ENCODE assay signal across 9 cellular contexts in the genomic region with DNA sequence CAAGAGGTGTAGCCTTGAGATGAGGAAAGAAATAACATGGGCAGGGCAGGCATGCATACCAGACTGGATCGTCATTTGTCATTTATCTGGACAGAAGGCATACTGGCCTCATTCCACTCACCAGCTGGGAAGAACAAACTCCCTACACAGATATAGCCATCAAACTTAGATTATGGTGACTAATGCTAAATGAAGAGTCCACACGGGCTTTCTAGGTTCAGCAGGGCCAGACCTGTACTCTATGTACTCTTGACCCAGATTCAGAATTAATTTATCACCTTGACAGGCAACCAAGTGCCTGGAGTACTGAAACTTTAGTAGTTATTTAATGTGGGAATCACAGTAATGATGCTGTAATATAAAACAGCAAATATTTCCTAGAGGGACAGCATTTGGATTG. TPM values are rescaled to one million over a fixed set of nuclear protein-coding genes. Genes with fewer than 3 reads are reported as not detected.
DNase-seq lines count a peak whose midpoint lies in the region; ATAC-seq and TF ChIP-seq lines count a peak whose summit lies in the region.
"Had no signal": no experiment of that assay in that cellular context is flagged by ENCODE, and none has a peak within 500 bp of the region (broad histone marks: within the 10 kb centered on the region; RNA-seq: fewer than 3 reads in every experiment).

No MANE protein-coding gene starts in this region.

- H3K9me3 ChIP-seq in colonic mucosa, result no peaks in the 10 kb centered on the region

- no peak overlapping the region for H3K4me3 ChIP-seq in colonic mucosa

- no peak overlapping the region for H3K9ac ChIP-seq in colonic mucosa (ENCODE audit: low read depth in 2 of 2, low read length in 2 of 2)

- H3K4me1 Mint-ChIP-seq in effector memory CD8-positive, alpha-beta T cell (ENCODE audit: low read depth in 2 of 2), result no peaks in the 10 kb centered on the region
- H3K4me1 Mint-ChIP-seq: CD8-positive, alpha-beta memory T cell had no signal

- H3K27ac ChIP-seq in colonic mucosa, result no peak overlapping the region

- no peaks in the 10 kb centered on the region for H3K4me1 ChIP-seq in colonic mucosa

- no peaks in the 10 kb centered on the region for H3K36me3 Mint-ChIP-seq in effector memory CD8-positive, alpha-beta T cell (ENCODE audit: insufficient read depth)
- H3K36me3 Mint-ChIP-seq: CD8-positive, alpha-beta memory T cell had no signal

- no peaks in the 10 kb centered on the region for H3K36me3 ChIP-seq in colonic mucosa

- H3K9me3 Mint-ChIP-seq in effector memory CD8-positive, alpha-beta T cell, result no peaks in the 10 kb centered on the region

- in situ Hi-C loops in ACHN (cut with HindIII; ENCODE audit: low pct_ligation_motif_present, low pct_unique_long_range_greater_than_20kb, low sequenced_read_pairs), result no loop called here
- in situ Hi-C loops in KBM-7 (cut with MboI; ENCODE audit: low pct_unique_long_range_greater_than_20kb, low sequenced_read_pairs), result loop anchor here (25.0 kb wide), 1 partner anchor 562 kb away; no protein-coding TSS in a partner anchor

- DNase-seq in ACHN (peak; percentile 58), LHCN-M2 (ENCODE audit: low read depth) (peak; percentile 93), colonic mucosa (peak; percentile 47), lung microvascular endothelial cell (ENCODE audit: low read depth in 2 of 2) (peak; percentile 32 to 88), Ammon's horn (ENCODE audit: low spot score) (no peak), KBM-7 (no peak), T-helper 2 cell (no peak)
- no peak for DNase-seq in effector memory CD8-positive, alpha-beta T cell
- DNase-seq: CD8-positive, alpha-beta memory T cell had no signal

- H3K27me3 Mint-ChIP-seq in effector memory CD8-positive, alpha-beta T cell, result peaks cover 12 to 22% of the 10 kb centered on the region in 2 donors

- no peak for ATAC-seq in effector memory CD8-positive, alpha-beta T cell (replicated peaks)

- intact Hi-C loops in colonic mucosa (cut with DNase I), result no loop called here

- no peak overlapping the region for H3K4me3 Mint-ChIP-seq in effector memory CD8-positive, alpha-beta T cell
- H3K4me3 Mint-ChIP-seq: CD8-positive, alpha-beta memory T cell had no signal

- H3K27ac Mint-ChIP-seq in effector memory CD8-positive, alpha-beta T cell, result no peak overlapping the region

- no peak for TF ChIP-seq CTCF in colonic mucosa (IDR thresholded peaks at IDR 0.05)

- no peaks in the 10 kb centered on the region for H3K27me3 ChIP-seq in colonic mucosa

RNA-seq across cellular contexts. Expression of gene SCHIP1, which starts 15.3 kb away (rescaled TPM):
- total RNA-seq in LHCN-M2 (2014; rRNA removed) (5.6 and 8.3 TPM in 2 replicates), colonic mucosa (1 to 10 TPM in 1 of 2 donors, under 1 TPM in 1; 0.35 to 2.5 TPM), lung microvascular endothelial cell (2.4 and 3.1 TPM in 2 replicates)
- 2.1 TPM for polyA plus RNA-seq in LHCN-M2 (2012)
- total RNA-seq: CD8-positive, alpha-beta memory T cell had no signal
- polyA plus RNA-seq: CD8-positive, alpha-beta memory T cell had no signal

Comparison
In these comparisons a context has a peak if more than half of its experiments do, and no peak if none do; other contexts are left out.
1. DNase-seq: peak in ACHN (single experiment), LHCN-M2 (single experiment), colonic mucosa (single experiment) and lung microvascular endothelial cell (2 of 2); none in Ammon's horn (single experiment), effector memory CD8-positive, alpha-beta T cell (0 of 3), KBM-7 (single experiment) and T-helper 2 cell (0 of 5).